8 cellular contexts compared by ENCODE assay signal in the genomic region with DNA sequence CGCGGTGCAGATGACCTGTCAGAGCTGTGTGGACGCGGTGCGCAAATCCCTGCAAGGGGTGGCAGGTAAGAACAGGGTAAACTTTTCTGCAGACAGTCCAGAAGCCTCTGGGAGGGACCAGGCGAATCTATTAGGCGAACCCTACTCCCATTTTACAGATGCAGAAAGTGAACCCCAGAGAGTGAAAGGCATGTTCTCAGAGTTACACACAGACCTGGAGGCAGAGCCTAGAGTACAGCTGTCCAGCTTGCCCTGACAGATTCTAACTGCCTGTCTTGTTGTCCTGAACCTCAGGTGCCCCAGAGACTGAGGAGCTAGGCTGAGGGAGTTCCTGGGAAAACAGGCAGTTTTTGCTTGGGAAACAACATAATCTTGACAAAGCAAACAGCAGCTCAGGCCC. TPM values are rescaled to one million over a fixed set of nuclear protein-coding genes. Genes with fewer than 3 reads are reported as not detected.
A peak's percentile ranks its signal among the peaks of the same experiment; 100 is the strongest.
DNase-seq lines count a peak whose midpoint lies in the region; ATAC-seq, FAIRE-seq and TF ChIP-seq lines count a peak whose summit lies in the region.

No MANE protein-coding gene starts in this region.

- H3K79me2 ChIP-seq in mesendoderm (ENCODE audit: control insufficient read depth, insufficient read depth, low read length), result no peaks in the 10 kb centered on the region

- H2BK120ac ChIP-seq in mesendoderm (ENCODE audit: low read depth, low read length), result no peak overlapping the region

- peak overlapping the region; percentile 93 to 100 (median 99) for H3K27ac Mint-ChIP-seq in brain

- H3K36me3 ChIP-seq in cardiac muscle cell (no peaks in the 10 kb centered on the region), mesendoderm (ENCODE audit: control insufficient read depth, insufficient read depth, low read length) (no peaks in the 10 kb centered on the region), uterus (no peaks in the 10 kb centered on the region)

- H3K4me3 ChIP-seq in cardiac muscle cell (peak overlapping the region; percentile 57), mesendoderm (ENCODE audit: low read length) (no peak overlapping the region), uterus (peak overlapping the region; percentile 59 to 63)

- intact Hi-C loops in Right ventricle myocardium inferior (cut with DNase I) (loop anchor here (2.0 to 5.0 kb wide), 2 partner anchors 23 to 84 kb away; a partner anchor contains a TSS), uterus (cut with DNase I; ENCODE audit: low total_unique reads) (no loop called here)

- TF ChIP-seq POLR2A in uterus (IDR thresholded peaks at IDR 0.05), result no peak

- H3K4ac ChIP-seq in mesendoderm (ENCODE audit: low read depth, low read length), result no peak overlapping the region

- TF ChIP-seq CTCF in cardiac muscle cell (IDR thresholded peaks at IDR 0.05; ENCODE audit: low read depth, low read length) (no peak), brain (conservative IDR thresholded peaks at IDR 0.05) (no peak), uterus (IDR thresholded peaks at IDR 0.05) (no peak)

- peak overlapping the region; percentile 86 for H3K9ac ChIP-seq in mesendoderm (ENCODE audit: low read length)

- H4K8ac ChIP-seq in mesendoderm (ENCODE audit: low read depth, low read length), result no peak overlapping the region

- no peak for FAIRE-seq in HTR-8/SVneo (lab: Jason Lieb, UNC)

- ATAC-seq in Right ventricle myocardium inferior, result no peak
- no peak for ATAC-seq in GM19328 (IDR thresholded peaks at IDR 0.05; ENCODE audit: unreplicated experiment)
- ATAC-seq in HG03196 (IDR thresholded peaks at IDR 0.05; ENCODE audit: unreplicated experiment), result no peak

- H2BK5ac ChIP-seq in mesendoderm (ENCODE audit: low read length), result no peak overlapping the region

- peaks cover 3% of the 10 kb centered on the region for H3K27me3 Mint-ChIP-seq in brain

- H3K79me1 ChIP-seq in mesendoderm (ENCODE audit: low read length), result no peaks in the 10 kb centered on the region

- H3K4me3 Mint-ChIP-seq in brain, result peak overlapping the region; percentile 97 to 100 (median 99)

- H3K4me2 ChIP-seq in mesendoderm (ENCODE audit: low read length), result peak overlapping the region; percentile 60

- H2BK15ac ChIP-seq in mesendoderm (replicated peaks; ENCODE audit: low read depth), result no peak overlapping the region

- H4K5ac ChIP-seq in mesendoderm (ENCODE audit: low read length), result no peak overlapping the region

- H3K4me1 ChIP-seq in cardiac muscle cell (ENCODE audit: low read depth) (peaks cover 7% of the 10 kb centered on the region), mesendoderm (ENCODE audit: control insufficient read depth, low read depth, low read length) (no peaks in the 10 kb centered on the region), uterus (peaks cover 0 to 8% of the 10 kb centered on the region in 2 donors)

- peak overlapping the region; percentile 45 for H3K23ac ChIP-seq in mesendoderm (ENCODE audit: low read length)

- no peak overlapping the region for H3K18ac ChIP-seq in mesendoderm (ENCODE audit: low read length)

- H3K27me3 ChIP-seq in cardiac muscle cell (no peaks in the 10 kb centered on the region), mesendoderm (ENCODE audit: insufficient read depth, low read length, poor library complexity) (no peaks in the 10 kb centered on the region), uterus (no peaks in the 10 kb centered on the region)

- no peak for DNase-seq in cardiac muscle cell (ENCODE audit: low read depth in 1 of 2, low spot score in 1 of 2)
- DNase-seq in Right ventricle myocardium inferior (ENCODE audit: missing footprints), result no peak
- no peak for DNase-seq in mesendoderm
- DNase-seq in uterus, result no peak
- no peak for DNase-seq in HTR-8/SVneo (ENCODE audit: insufficient read length, low spot score)

- no peak overlapping the region for H2AK5ac ChIP-seq in mesendoderm (ENCODE audit: low read length)

- peak overlapping the region; percentile 92 for H3K56ac ChIP-seq in mesendoderm (ENCODE audit: low read length)

- H3K4me1 Mint-ChIP-seq in brain, result peaks cover 41% of the 10 kb centered on the region

- H3K27ac ChIP-seq in cardiac muscle cell (no peak overlapping the region), mesendoderm (ENCODE audit: low read depth, low read length) (no peak overlapping the region), uterus (peak overlapping the region; percentile 83)

- H3K9me3 ChIP-seq in cardiac muscle cell (ENCODE audit: low read depth), result no peaks in the 10 kb centered on the region
- no peaks in the 10 kb centered on the region for H3K9me3 ChIP-seq in uterus

- peaks cover 11% of the 10 kb centered on the region for H3K36me3 Mint-ChIP-seq in brain

- WGBS in mesendoderm (ENCODE audit: extremely low coverage, insufficient coverage, low lambda C conversion rate), result no CpG with 5 or more reads among the region's 7 CpGs

- peaks cover 0 to 27% (median 20%) of the 10 kb centered on the region in 5 experiments for H3K9me3 Mint-ChIP-seq in brain

RNA-seq across cellular contexts. Expression of a gene that starts 0.7 kb away (rescaled TPM):
- total RNA-seq in cardiac muscle cell (73.1 and 86.6 TPM in 2 replicates), Right ventricle myocardium inferior (23.5 TPM), uterus (10 to 100 TPM; 13.5 to 52.0 (median 42.9) TPM)
- polyA plus RNA-seq in cardiac muscle cell (117 and 153 TPM in 2 replicates), brain (ENCODE audit: insufficient read depth, low read depth, low replicate concordance) (37.9 TPM)
- polyA plus RNA-seq in mesendoderm (2013, experiment 1 of 2), result 23.1 TPM
- polyA plus RNA-seq in mesendoderm (2013, experiment 2 of 2), result 22.0 TPM

RNA-seq across cellular contexts. Expression of a gene that starts 0.8 kb away (rescaled TPM):
- 2.7 and 3.9 TPM in 2 replicates for total RNA-seq in cardiac muscle cell
- polyA plus RNA-seq in cardiac muscle cell, result 1.2 and 4.8 TPM in 2 replicates
- total RNA-seq in Right ventricle myocardium inferior, result 0.27 TPM
- polyA plus RNA-seq in brain (ENCODE audit: insufficient read depth, low read depth, low replicate concordance), result 1.2 TPM
- 0.21 TPM for polyA plus RNA-seq in mesendoderm (2013, experiment 1 of 2)
- 0.15 TPM for polyA plus RNA-seq in mesendoderm (2013, experiment 2 of 2)
- total RNA-seq in uterus, result under 1 TPM in 1 of 4 donors, not detected in 3; 0.52 TPM

RNA-seq across cellular contexts. Expression of a gene that starts 22.8 kb away (rescaled TPM):
- total RNA-seq in cardiac muscle cell (74.6 and 90.6 TPM in 2 replicates), Right ventricle myocardium inferior (30.1 TPM), uterus (10 to 100 TPM; 15.1 to 86.4 (median 53.2) TPM)
- polyA plus RNA-seq in cardiac muscle cell (95.2 and 111 TPM in 2 replicates), brain (ENCODE audit: insufficient read depth, low read depth, low replicate concordance) (70.7 TPM)
- 92.7 TPM for polyA plus RNA-seq in mesendoderm (2013, experiment 1 of 2)
- 90.3 TPM for polyA plus RNA-seq in mesendoderm (2013, experiment 2 of 2)

RNA-seq across cellular contexts. Expression of a gene that starts 25.2 kb away (rescaled TPM):
- total RNA-seq in cardiac muscle cell (15.2 and 45.6 TPM in 2 replicates), Right ventricle myocardium inferior (51.0 TPM), uterus (10 to 100 TPM; 61.2 to 89.1 (median 83.6) TPM)
- polyA plus RNA-seq in cardiac muscle cell (16.8 and 51.0 TPM in 2 replicates), brain (ENCODE audit: insufficient read depth, low read depth, low replicate concordance) (133 TPM)
- 0.22 TPM for polyA plus RNA-seq in mesendoderm (2013, experiment 1 of 2)
- polyA plus RNA-seq in mesendoderm (2013, experiment 2 of 2), result 0.32 TPM

RNA-seq across cellular contexts. Expression of a gene that starts 44.9 kb away (rescaled TPM):
- total RNA-seq in cardiac muscle cell, result 142 and 146 TPM in 2 replicates
- 206 and 241 TPM in 2 replicates for polyA plus RNA-seq in cardiac muscle cell
- total RNA-seq in Right ventricle myocardium inferior, result 72.1 TPM
- 208 TPM for polyA plus RNA-seq in brain (ENCODE audit: insufficient read depth, low read depth, low replicate concordance)
- 165 TPM for polyA plus RNA-seq in mesendoderm (2013, experiment 1 of 2)
- 161 TPM for polyA plus RNA-seq in mesendoderm (2013, experiment 2 of 2)
- total RNA-seq in uterus, result 100 to 1,000 TPM in 2 of 4 donors, 10 to 100 TPM in 2; 32.4 to 146 (median 94.8) TPM

Comparison
In these comparisons a context has a peak if more than half of its experiments do, and no peak if none do; other contexts are left out.
1. H3K27ac ChIP-seq: peak in uterus (2 of 2); none in cardiac muscle cell (single experiment) and mesendoderm (single experiment).